8 cellular contexts compared by ENCODE assay signal in the genomic region with DNA sequence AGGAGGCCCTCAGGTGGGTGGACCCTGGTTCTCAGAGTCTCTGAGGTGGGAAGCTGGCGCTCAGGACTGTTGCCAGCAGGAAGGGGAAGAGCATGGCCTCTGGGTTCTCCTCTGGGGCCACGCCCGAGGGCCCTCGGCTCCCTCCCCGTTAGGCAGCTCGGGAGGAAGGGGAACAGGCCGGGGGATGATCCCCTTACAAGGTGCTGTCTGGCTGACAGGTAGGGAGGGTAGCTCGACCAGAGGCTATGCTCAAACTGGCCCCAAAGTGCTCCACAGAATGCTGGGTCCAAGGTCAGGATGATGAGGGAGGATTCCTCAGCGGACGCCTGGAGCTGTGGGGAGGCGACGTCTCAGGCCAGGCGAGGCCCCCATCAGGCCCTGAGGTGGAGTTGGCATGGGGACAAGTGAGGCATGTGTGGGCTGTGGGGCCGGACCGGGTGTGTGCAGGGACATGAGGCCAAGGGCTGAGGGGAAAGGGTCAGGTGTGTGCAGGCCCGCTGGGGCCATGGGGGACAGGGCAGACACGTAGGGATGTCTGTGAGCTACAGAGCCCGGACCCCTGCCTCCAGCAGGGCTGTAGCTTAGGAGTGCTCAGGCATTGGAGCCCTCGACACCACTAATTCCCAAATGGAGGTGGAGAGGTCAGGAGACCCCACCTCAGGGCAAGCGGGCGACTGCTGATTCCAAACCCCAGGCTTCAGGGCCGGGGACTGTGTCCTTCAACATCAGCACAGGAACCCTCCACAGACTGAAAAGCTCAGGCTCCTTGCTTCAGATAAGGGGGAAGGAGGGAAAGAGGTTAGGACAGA. TPM values are rescaled to one million over a fixed set of nuclear protein-coding genes. Genes with fewer than 3 reads are reported as not detected.
DNase-seq lines count a peak whose midpoint lies in the region; ATAC-seq and TF ChIP-seq lines count a peak whose summit lies in the region.

No MANE protein-coding gene starts in this region.

- H3K4me3 ChIP-seq in DND-41 (ENCODE audit: low read depth in 1 of 2, low read length in 2 of 2) (peak overlapping the region in 1 of 2 experiments; percentile 60; a peak in 2 of 4 replicates), MG63 (peak overlapping the region; percentile 59), mucosa of rectum (ENCODE audit: low read length in 2 of 2) (peak overlapping the region; percentile 39 to 59)

- peak overlapping the region; percentile 63; the same call in 1 of the 2 replicates for H3K27ac ChIP-seq in DND-41 (ENCODE audit: low read length)
- peak overlapping the region; percentile 29 for H3K27ac ChIP-seq in cingulate gyrus (ENCODE audit: low read depth, low read length)
- no peak overlapping the region for H3K27ac ChIP-seq in mucosa of rectum (ENCODE audit: low read depth in 2 of 2, low read length in 2 of 2)

- H4K20me1 ChIP-seq in DND-41 (ENCODE audit: insufficient read depth, low read length): 0 out of 2 replicates have a peak, but pooled peaks cover 3% of the 10 kb centered on the region

- H3K4me2 ChIP-seq in DND-41 (ENCODE audit: insufficient read depth, low read length): peak overlapping the region; percentile 97

- no peaks in the 10 kb centered on the region for H3K79me2 ChIP-seq in DND-41 (ENCODE audit: insufficient read depth, low read length)

- H2AFZ ChIP-seq in DND-41 (ENCODE audit: low read depth, low read length): peak overlapping the region; percentile 96

- no peak for TF ChIP-seq CTCF in DND-41 (IDR thresholded peaks at IDR 0.05; ENCODE audit: borderline replicate concordance, extremely low read depth, low read length, poor library complexity, severe bottlenecking)

- H3K9ac ChIP-seq in DND-41 (ENCODE audit: low read depth, low read length): peak overlapping the region; percentile 59
- H3K9ac ChIP-seq in mucosa of rectum (ENCODE audit: low read depth in 1 of 2, low read length in 2 of 2): peak overlapping the region; percentile 34 to 50

- H3K27me3 ChIP-seq in DND-41 (ENCODE audit: insufficient read depth, low read length, poor library complexity) (no peaks in the 10 kb centered on the region), MG63 (no peaks in the 10 kb centered on the region), mucosa of rectum (ENCODE audit: control insufficient read depth in 2 of 2, insufficient read depth in 2 of 2, low read length in 2 of 2) (peaks cover 28 to 33% of the 10 kb centered on the region in 2 donors)

- no peaks in the 10 kb centered on the region for H3K9me3 ChIP-seq in DND-41 (ENCODE audit: insufficient read depth, low read length, severe bottlenecking)
- H3K9me3 ChIP-seq in MG63: peaks cover 4% of the 10 kb centered on the region
- peaks cover 0 to 4% of the 10 kb centered on the region in 2 donors for H3K9me3 ChIP-seq in mucosa of rectum (ENCODE audit: control insufficient read depth in 2 of 2, low read length in 2 of 2)

- H3K36me3 ChIP-seq in DND-41 (ENCODE audit: insufficient read depth, low read length): no peaks in the 10 kb centered on the region
- H3K36me3 ChIP-seq in MG63: no peaks in the 10 kb centered on the region
- H3K36me3 ChIP-seq in mucosa of rectum (ENCODE audit: control insufficient read depth in 2 of 2, insufficient read depth in 2 of 2, low read length in 2 of 2): no peaks in the 10 kb centered on the region

- ATAC-seq in DND-41 (ENCODE audit: insufficient read depth, low read depth): no peak
- ATAC-seq in HG02571 (IDR thresholded peaks at IDR 0.05; ENCODE audit: unreplicated experiment): no peak

- DNase-seq in DND-41 (no peak), MG63 (no peak), NCI-H1092 (lab: John Stamatoyannopoulos, UW) (no peak), SK-N-DZ (ENCODE audit: low spot score) (no peak), activated gamma-delta T cell treated with Interleukin-2 at 50 U/mL for 16 hours (no peak)

- H3K4me1 ChIP-seq in DND-41 (ENCODE audit: insufficient read depth, low read length) (peaks cover 16% of the 10 kb centered on the region), mucosa of rectum (ENCODE audit: control insufficient read depth in 2 of 2, insufficient read depth in 2 of 2, low read length in 2 of 2) (peaks cover 9 to 10% of the 10 kb centered on the region in 2 donors)

RNA-seq across cellular contexts. Expression of a gene that starts 17.1 kb away (rescaled TPM):
- total RNA-seq in MG63 (2014; rRNA removed; shearing (Covaris generic); ENCODE audit: low replicate concordance): 20.1 and 20.3 TPM in 2 replicates
- polyA plus RNA-seq in SK-N-DZ (2014; cell fraction: cytosol; rRNA removed): 13.1 and 19.5 TPM in 2 replicates
- polyA plus RNA-seq in SK-N-DZ (2014; cell fraction: nucleus; rRNA removed): 32.9 and 44.4 TPM in 2 replicates

RNA-seq across cellular contexts. Expression of a gene that starts 17.2 kb away (rescaled TPM):
- 46.3 and 64.2 TPM in 2 replicates for total RNA-seq in MG63 (2014; rRNA removed; shearing (Covaris generic); ENCODE audit: low replicate concordance)
- 59.7 and 66.7 TPM in 2 replicates for polyA plus RNA-seq in SK-N-DZ (2014; cell fraction: cytosol; rRNA removed)
- 31.6 and 34.6 TPM in 2 replicates for polyA plus RNA-seq in SK-N-DZ (2014; cell fraction: nucleus; rRNA removed)

Comparison
In these comparisons a context has a peak if more than half of its experiments do, and no peak if none do; other contexts are left out.
1. H3K27ac ChIP-seq: peak in DND-41 (single experiment) and cingulate gyrus (single experiment); none in mucosa of rectum (0 of 2).